7 cellular contexts compared by ENCODE assay signal in genomic region chr6:155273438-155273837, GRCh38. TPM values are rescaled to one million over a fixed set of nuclear protein-coding genes. Genes with fewer than 3 reads are reported as not detected.
DNase-seq lines count a peak whose midpoint lies in the region; ATAC-seq and TF ChIP-seq lines count a peak whose summit lies in the region.

No MANE protein-coding gene starts in this region.

- WGBS in right cardiac atrium: 44% methylated on average over 3 of the region's 3 CpGs

- H3K4me1 ChIP-seq in HEK293 (ENCODE audit: control insufficient read depth, insufficient read depth, low read length) (no peaks in the 10 kb centered on the region), right cardiac atrium (ENCODE audit: control insufficient read depth, insufficient read depth, low read length) (peaks cover 5% of the 10 kb centered on the region), OCI-LY7 (ENCODE audit: insufficient read depth, low read length, poor library complexity, severe bottlenecking) (no peaks in the 10 kb centered on the region)

- peaks cover 7% of the 10 kb centered on the region for H3K4me1 Mint-ChIP-seq in activated naive CD8-positive, alpha-beta T cell treated with anti-CD3 and anti-CD28 coated beads for 36 hours

- DNase-seq in activated naive CD8-positive, alpha-beta T cell treated with anti-CD3 and anti-CD28 coated beads for 36 hours: no peak
- DNase-seq in right cardiac atrium: no peak
- DNase-seq in smooth muscle cell of the brain vasculature (ENCODE audit: low read depth, low spot score): peak; percentile 95
- no peak for DNase-seq in activated naive CD4-positive, alpha-beta T cell treated with anti-CD3 and anti-CD28 coated beads, Interleukin-2, amount 50 U/mL, for 72 hours (ENCODE audit: low spot score in 2 of 2)
- DNase-seq in OCI-LY7 (ENCODE audit: low spot score): no peak
- no peak for DNase-seq in NCI-H128 (lab: John Stamatoyannopoulos, UW; ENCODE audit: unreplicated experiment)

- H3K4me3 Mint-ChIP-seq in activated naive CD8-positive, alpha-beta T cell treated with anti-CD3 and anti-CD28 coated beads for 36 hours: no peak overlapping the region

- H3K9me2 ChIP-seq in OCI-LY7 (ENCODE audit: insufficient read depth, low read length): no peaks in the 10 kb centered on the region

- H3K4me3 ChIP-seq in HEK293 (ENCODE audit: low read depth, low read length) (no peak overlapping the region), right cardiac atrium (ENCODE audit: low read length) (no peak overlapping the region), OCI-LY7 (ENCODE audit: low read depth, low read length, poor library complexity, severe bottlenecking) (no peak overlapping the region)

- H3K4me2 ChIP-seq in OCI-LY7 (ENCODE audit: low read length): no peak overlapping the region

- no peaks in the 10 kb centered on the region for H3K27me3 Mint-ChIP-seq in activated naive CD8-positive, alpha-beta T cell treated with anti-CD3 and anti-CD28 coated beads for 36 hours

- H3K9me3 ChIP-seq in HEK293 (ENCODE audit: control insufficient read depth, insufficient read depth, low read depth, low read length) (no peaks in the 10 kb centered on the region), right cardiac atrium (ENCODE audit: control insufficient read depth, low read length) (no peaks in the 10 kb centered on the region), OCI-LY7 (ENCODE audit: low read length) (no peaks in the 10 kb centered on the region)

- no peak for ATAC-seq in right cardiac atrium
- ATAC-seq in activated naive CD4-positive, alpha-beta T cell treated with anti-CD3 and anti-CD28 coated beads, Interleukin-2, amount 50 U/mL, for 72 hours: no peak

- H4K20me1 ChIP-seq in OCI-LY7 (ENCODE audit: insufficient read depth, low read length): no peaks in the 10 kb centered on the region

- H2AFZ ChIP-seq in OCI-LY7 (ENCODE audit: low read length): no peak overlapping the region

- H3K36me3 ChIP-seq in HEK293 (ENCODE audit: control insufficient read depth in 2 of 2, insufficient read depth in 1 of 2, low read length in 2 of 2): peaks cover 0 to 26% of the 10 kb centered on the region in 2 experiments; a peak in 1 of 3 replicates
- peaks cover 83% of the 10 kb centered on the region for H3K36me3 ChIP-seq in OCI-LY7 (ENCODE audit: insufficient read depth, low read length)

- peak overlapping the region; percentile 1 for H3K27ac Mint-ChIP-seq in activated naive CD8-positive, alpha-beta T cell treated with anti-CD3 and anti-CD28 coated beads for 36 hours
- H3K27ac Mint-ChIP-seq in activated naive CD4-positive, alpha-beta T cell treated with anti-CD3 and anti-CD28 coated beads, Interleukin-2, amount 50 U/mL, for 72 hours: peak overlapping the region in 1 of 2 donors; percentile 21

- CTCF ChIA-PET in HEK293 (lab: Yijun Ruan, JAX) (interaction anchor here (0.8 to 1.1 kb wide), 2 partner anchors 10 to 31 kb away, joined by 3 read pairs; partner anchors contain the start of gene CLDN20), OCI-LY7 (lab: Charles Lee; ENCODE audit: unreplicated experiment) (no interaction called here)

- POLR2A ChIA-PET in HEK293 (lab: Yijun Ruan, JAX): no interaction called here
- POLR2A ChIA-PET in OCI-LY7 (lab: Charles Lee): interaction anchor here (0.9 to 1.3 kb wide), 2 partner anchors 15 to 18 kb away, joined by 3 read pairs; no protein-coding TSS in a partner anchor

- no TSS peak for BruUV-seq in OCI-LY7 (replicated peaks; lab: Mats Ljungman, UMichigan)

- peaks cover 21% of the 10 kb centered on the region for H3K36me3 Mint-ChIP-seq in activated naive CD8-positive, alpha-beta T cell treated with anti-CD3 and anti-CD28 coated beads for 36 hours
- H3K36me3 Mint-ChIP-seq in activated naive CD4-positive, alpha-beta T cell treated with anti-CD3 and anti-CD28 coated beads, Interleukin-2, amount 50 U/mL, for 72 hours: peaks cover 0 to 15% of the 10 kb centered on the region in 2 donors

- TF ChIP-seq CTCF in HEK293 (tag by site-specific recombination; IDR thresholded peaks at IDR 0.05): no peak
- no peak for TF ChIP-seq CTCF in OCI-LY7 (conservative IDR thresholded peaks at IDR 0.05; ENCODE audit: low read length)

- no peaks in the 10 kb centered on the region for H3K79me2 ChIP-seq in OCI-LY7 (ENCODE audit: insufficient read depth, low read depth, low read length)

- H3K27ac ChIP-seq in HEK293 (ENCODE audit: extremely low read depth, low read depth, low read length): no peak overlapping the region
- peak overlapping the region; percentile 23 for H3K27ac ChIP-seq in right cardiac atrium (ENCODE audit: low read length)
- H3K27ac ChIP-seq in OCI-LY7 (ENCODE audit: low read depth, low read length, poor library complexity, severe bottlenecking): no peak overlapping the region

- H3K27me3 ChIP-seq in right cardiac atrium (ENCODE audit: control insufficient read depth, insufficient read depth): no peaks in the 10 kb centered on the region

- no peaks in the 10 kb centered on the region for H3K9me3 Mint-ChIP-seq in activated naive CD8-positive, alpha-beta T cell treated with anti-CD3 and anti-CD28 coated beads for 36 hours
- H3K9me3 Mint-ChIP-seq in activated naive CD4-positive, alpha-beta T cell treated with anti-CD3 and anti-CD28 coated beads, Interleukin-2, amount 50 U/mL, for 72 hours: no peaks in the 10 kb centered on the region

- intact Hi-C loops in right cardiac atrium (cut with DNase I) (no loop called here), OCI-LY7 (cut with micrococcal nuclease; ENCODE audit: unreplicated experiment) (no loop called here)

TF ChIP-seq in HEK293, 187 proteins besides CTCF, POLR2A, EP300 and RAD21:
- TF ChIP-seq ZNF561 (tag by site-specific recombination; IDR thresholded peaks at IDR 0.05; ENCODE audit: borderline replicate concordance) (no peak), ZNF660 (tag by site-specific recombination; IDR thresholded peaks at IDR 0.05) (peak; percentile 84)

RNA-seq across cellular contexts. Expression of gene CLDN20, which starts 9.6 kb away (rescaled TPM):
- not detected for total RNA-seq in activated naive CD8-positive, alpha-beta T cell treated with anti-CD3 and anti-CD28 coated beads for 36 hours
- total RNA-seq in right cardiac atrium (not detected), OCI-LY7 (2022) (not detected in 2 replicates)
- polyA plus RNA-seq in right cardiac atrium: not detected
- total RNA-seq in activated naive CD4-positive, alpha-beta T cell treated with anti-CD3 and anti-CD28 coated beads, Interleukin-2, amount 50 U/mL, for 72 hours: not detected
- total RNA-seq in OCI-LY7 (2014; rRNA removed; shearing (Covaris generic)): not detected in 2 replicates

RNA-seq across cellular contexts. Expression of gene TFB1M, which starts 40.8 kb away (rescaled TPM):
- total RNA-seq in activated naive CD8-positive, alpha-beta T cell treated with anti-CD3 and anti-CD28 coated beads for 36 hours: 10 to 100 TPM; 48.5 to 54.9 TPM
- 10 to 100 TPM; 19.3 to 20.6 (median 20.2) TPM for total RNA-seq in right cardiac atrium
- polyA plus RNA-seq in right cardiac atrium: 13.2 TPM
- 10 to 100 TPM; 44.7 to 49.2 TPM for total RNA-seq in activated naive CD4-positive, alpha-beta T cell treated with anti-CD3 and anti-CD28 coated beads, Interleukin-2, amount 50 U/mL, for 72 hours
- 33.0 and 34.8 TPM in 2 replicates for total RNA-seq in OCI-LY7 (2014; rRNA removed; shearing (Covaris generic))
- total RNA-seq in OCI-LY7 (2022): 52.8 and 62.8 TPM in 2 replicates
